ENCODE assay signal across 22 cellular contexts in genomic region chr20:47711046-47711752, GRCh38.
DNase-seq lines count a peak whose midpoint lies in the region; ATAC-seq and TF ChIP-seq lines count a peak whose summit lies in the region.
"Had no signal": no experiment of that assay in that cellular context is flagged by ENCODE, and none has a peak within 500 bp of the region (broad histone marks: within the 10 kb centered on the region; RNA-seq: fewer than 3 reads in every experiment).

No MANE protein-coding gene starts in this region.

- TF ChIP-seq RAD21 in liver (IDR thresholded peaks at IDR 0.05): peak in 1 of 2 donors; percentile 45

- peaks cover 7% of the 10 kb centered on the region for H3K36me3 Mint-ChIP-seq in chondrocyte (ENCODE audit: low read depth)

- H3K27ac ChIP-seq in liver (ENCODE audit: low read depth in 1 of 2, low read length in 2 of 2) (peak overlapping the region; percentile 81 to 87), testis (no peak overlapping the region), thyroid gland (no peak overlapping the region)
- H3K27ac ChIP-seq: breast epithelium, gastrocnemius medialis, left ventricle myocardium inferior, upper lobe of right lung had no signal

- H3K27me3 ChIP-seq in liver (ENCODE audit: control insufficient read depth in 4 of 4, insufficient read depth in 4 of 4, low read length in 3 of 4) (no peaks in the 10 kb centered on the region), testis (no peaks in the 10 kb centered on the region), thyroid gland (no peaks in the 10 kb centered on the region)
- H3K27me3 ChIP-seq: breast epithelium, upper lobe of right lung had no signal

- H3K27ac Mint-ChIP-seq in chondrocyte (ENCODE audit: unreplicated experiment): peak overlapping the region; percentile 72
- H3K27ac Mint-ChIP-seq: activated naive CD8-positive, alpha-beta T cell treated with anti-CD3 and anti-CD28 coated beads, Interleukin-2, amount 50 U/mL, for 24 hours had no signal

- peak overlapping the region in 1 of 2 donors; percentile 40 for H3K9ac ChIP-seq in liver (ENCODE audit: low read depth in 1 of 2, low read length in 2 of 2)

- H3K4me1 Mint-ChIP-seq in chondrocyte (ENCODE audit: low read depth): peaks cover 19% of the 10 kb centered on the region
- H3K4me1 Mint-ChIP-seq: activated naive CD8-positive, alpha-beta T cell treated with anti-CD3 and anti-CD28 coated beads, Interleukin-2, amount 50 U/mL, for 24 hours had no signal

- H3K4me3 ChIP-seq in liver (ENCODE audit: low read depth in 1 of 3, low read length in 3 of 3): no peak overlapping the region
- no peak overlapping the region for H3K4me3 ChIP-seq in testis
- no peak overlapping the region for H3K4me3 ChIP-seq in thyroid gland (replicated peaks in 1 of 3)
- H3K4me3 ChIP-seq: breast epithelium, gastrocnemius medialis, HAP-1, left ventricle myocardium inferior, upper lobe of right lung had no signal

- DNase-seq in NCI-H2107 treated with DMSO at 0.1 percent for 48 hours (lab: John Stamatoyannopoulos, UW; ENCODE audit: unreplicated experiment) (peak; percentile 13), NCI-H2107 (lab: John Stamatoyannopoulos, UW) (no peak), chondrocyte (ENCODE audit: low spot score) (no peak), testis (peak; percentile 73), thyroid gland (no peak)
- no peak for DNase-seq in stimulated activated naive CD4-positive, alpha-beta T cell treated with Interleukin-2 at 50 U/mL for 16 hours (lab: John Stamatoyannopoulos, UW)
- DNase-seq: 8988T; activated CD4-positive, alpha-beta T cell treated with anti-CD3 and anti-CD28 coated beads for 4 hours; activated effector memory CD4-positive, alpha-beta T cell treated with Interleukin-2 at 50 U/mL for 16 hours; activated naive CD8-positive, alpha-beta T cell treated with anti-CD3 and anti-CD28 coated beads, Interleukin-2, amount 50 U/mL, for 24 hours; gastrocnemius medialis; left ventricle myocardium inferior; NCI-H1417; NCI-H82; nucleus accumbens; stimulated activated naive CD8-positive, alpha-beta T cell treated with anti-CD3 and anti-CD28 coated beads, Interleukin-15, Interleukin-2, amounts not matched to agents 100 U/mL and 50 U/mL, for 24 hours; upper lobe of right lung had no signal

- peaks cover 19 to 44% (median 41%) of the 10 kb centered on the region in 4 donors for H3K4me1 ChIP-seq in liver (ENCODE audit: control insufficient read depth in 4 of 4, insufficient read depth in 4 of 4, low read length in 3 of 4)
- peaks cover 37% of the 10 kb centered on the region for H3K4me1 ChIP-seq in testis
- peaks cover 0 to 8% of the 10 kb centered on the region in 2 donors for H3K4me1 ChIP-seq in thyroid gland
- H3K4me1 ChIP-seq: breast epithelium, gastrocnemius medialis, HAP-1, upper lobe of right lung had no signal

- ATAC-seq in GM18498 (IDR thresholded peaks at IDR 0.05; ENCODE audit: unreplicated experiment): no peak
- ATAC-seq: activated naive CD8-positive, alpha-beta T cell treated with anti-CD3 and anti-CD28 coated beads, Interleukin-2, amount 50 U/mL, for 24 hours; gastrocnemius medialis; sciatic nerve; stimulated activated naive CD8-positive, alpha-beta T cell treated with anti-CD3 and anti-CD28 coated beads, Interleukin-15, Interleukin-2, amounts not matched to agents 100 U/mL and 50 U/mL, for 24 hours had no signal

- H3K9me3 ChIP-seq in liver (ENCODE audit: control insufficient read depth in 4 of 4, low read length in 3 of 4): no peaks in the 10 kb centered on the region
- H3K9me3 ChIP-seq in testis: no peaks in the 10 kb centered on the region
- no peaks in the 10 kb centered on the region for H3K9me3 ChIP-seq in thyroid gland
- H3K9me3 ChIP-seq: breast epithelium, gastrocnemius medialis, HAP-1, left ventricle myocardium inferior, upper lobe of right lung had no signal

- no peak for TF ChIP-seq CTCF in chondrocyte (IDR thresholded peaks at IDR 0.05)
- TF ChIP-seq CTCF in liver (IDR thresholded peaks at IDR 0.05; ENCODE audit: low read depth, low read length, missing input control): no peak
- TF ChIP-seq CTCF in testis (IDR thresholded peaks at IDR 0.05): no peak
- TF ChIP-seq CTCF in thyroid gland (IDR thresholded peaks at IDR 0.05): no peak

- no peaks in the 10 kb centered on the region for H3K27me3 Mint-ChIP-seq in chondrocyte (ENCODE audit: low read depth)

- TF ChIP-seq POLR2A in testis (IDR thresholded peaks at IDR 0.05): no peak
- no peak for TF ChIP-seq POLR2A in thyroid gland (IDR thresholded peaks at IDR 0.05)

- WGBS in liver: 26% methylated on average over 19 of the region's 19 CpGs
- WGBS in testis, 2 donors: 38 to 59% methylated on average over 6 to 19 of the region's 19 CpGs
- WGBS in thyroid gland, 2 donors: 76 to 80% methylated on average over 15 to 18 of the region's 19 CpGs

- H3K4me3 Mint-ChIP-seq in chondrocyte (ENCODE audit: unreplicated experiment): no peak overlapping the region
- H3K4me3 Mint-ChIP-seq: activated naive CD8-positive, alpha-beta T cell treated with anti-CD3 and anti-CD28 coated beads, Interleukin-2, amount 50 U/mL, for 24 hours had no signal

- intact Hi-C loops in testis (cut with DNase I; ENCODE audit: low total_unique reads) (no loop called here), thyroid gland (cut with DNase I) (no loop called here)

- H3K36me3 ChIP-seq in liver (ENCODE audit: control insufficient read depth in 4 of 4, insufficient read depth in 3 of 4, low read depth in 1 of 4, low read length in 3 of 4): no peaks in the 10 kb centered on the region
- no peaks in the 10 kb centered on the region for H3K36me3 ChIP-seq in testis (ENCODE audit: low read depth, missing control alignments)
- H3K36me3 ChIP-seq in thyroid gland: no peaks in the 10 kb centered on the region
- H3K36me3 ChIP-seq: breast epithelium, gastrocnemius medialis, HAP-1, left ventricle myocardium inferior, upper lobe of right lung had no signal

- H3K9me3 Mint-ChIP-seq in chondrocyte (ENCODE audit: low read depth): no peaks in the 10 kb centered on the region
- H3K9me3 Mint-ChIP-seq: activated naive CD8-positive, alpha-beta T cell treated with anti-CD3 and anti-CD28 coated beads, Interleukin-2, amount 50 U/mL, for 24 hours had no signal

TF ChIP-seq in liver, 16 proteins besides CTCF, POLR2A, EP300 and RAD21 (continues in another document):
- TF ChIP-seq HNF4G (IDR thresholded peaks at IDR 0.05) (peak; percentile 86), RXRA (IDR thresholded peaks at IDR 0.05) (peak; percentile 69 to 88), ATF3 (IDR thresholded peaks at IDR 0.05) (no peak), REST (IDR thresholded peaks at IDR 0.05) (peak; percentile 66), JUND (IDR thresholded peaks at IDR 0.05) (peak in 1 of 2 donors; percentile 50), MAX (IDR thresholded peaks at IDR 0.05) (peak; percentile 74), SP1 (IDR thresholded peaks at IDR 0.05) (peak; percentile 96), HNF4A (conservative IDR thresholded peaks at IDR 0.05) (peak; percentile 88 to 90), TAF1 (conservative IDR thresholded peaks at IDR 0.05) (no peak), FOXA2 (IDR thresholded peaks at IDR 0.05) (peak; percentile 56), FOXA1 (IDR thresholded peaks at IDR 0.05) (no peak), ZBTB33 (IDR thresholded peaks at IDR 0.05) (peak; percentile 56), GABPA (IDR thresholded peaks at IDR 0.05 in 1 of 2, conservative IDR thresholded peaks at IDR 0.05 in 1 of 2) (no peak)

Comparison
In these comparisons a context has a peak if more than half of its experiments do, and no peak if none do; other contexts are left out.
1. DNase-seq: peak in NCI-H2107 treated with DMSO at 0.1 percent for 48 hours (single experiment) and testis (single experiment); none in NCI-H2107 (single experiment), chondrocyte (single experiment), thyroid gland (0 of 2) and stimulated activated naive CD4-positive, alpha-beta T cell treated with Interleukin-2 at 50 U/mL for 16 hours (single experiment).
2. H3K27ac ChIP-seq: peak in liver (2 of 2); none in testis (0 of 2) and thyroid gland (0 of 3).